Comparison of ENCODE assay signal across 24 cellular contexts in the genomic region with DNA sequence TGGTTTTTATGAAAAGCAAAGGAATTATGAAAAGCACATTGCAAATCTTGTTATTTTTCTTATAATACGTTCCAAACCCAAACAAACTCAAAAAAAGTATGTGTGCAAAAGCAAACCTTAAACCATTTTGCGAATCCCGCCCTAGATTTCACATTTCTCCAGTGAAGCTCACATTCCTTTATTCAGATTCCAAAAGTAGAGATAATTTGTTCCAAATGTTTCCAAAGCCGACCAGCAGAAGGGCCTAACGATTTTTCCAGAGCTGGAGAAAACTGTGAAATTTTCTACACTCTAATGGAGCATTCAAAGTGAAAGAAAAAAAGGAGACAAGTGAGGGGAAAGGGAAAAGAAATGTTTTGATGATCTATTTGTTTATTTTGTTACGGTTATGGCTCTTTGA.
DNase-seq lines count a peak whose midpoint lies in the region; ATAC-seq and TF ChIP-seq lines count a peak whose summit lies in the region.
"Had no signal": no experiment of that assay in that cellular context is flagged by ENCODE, and none has a peak within 500 bp of the region (broad histone marks: within the 10 kb centered on the region; RNA-seq: fewer than 3 reads in every experiment).

No MANE protein-coding gene starts in this region.

- no peaks in the 10 kb centered on the region for H3K9me3 Mint-ChIP-seq in chondrocyte (ENCODE audit: low read depth)
- H3K9me3 Mint-ChIP-seq: activated T-cell treated with anti-CD3 and anti-CD28 coated beads, Interleukin-2, amount 50 U/mL, for 24 hours; CD8-positive, alpha-beta memory T cell; neural progenitor cell; stimulated activated naive CD8-positive, alpha-beta T cell treated with anti-CD3 and anti-CD28 coated beads, Interleukin-15, amount 100 ng/mL, for 72 hours; T-helper 1 cell treated with Interleukin-12 subunit alpha and Interleukin-12 subunit beta and Interleukin-4 antibody, amounts not matched to agents 30 μg/mL and 1 μg/mL, for 36 hours had no signal

- no peaks in the 10 kb centered on the region for H3K9me2 ChIP-seq in hepatocyte (replicated peaks; ENCODE audit: insufficient read depth)

- H3K27ac ChIP-seq in hepatocyte (peak overlapping the region; percentile 59), skeletal muscle tissue (ENCODE audit: low read depth, low read length) (peak overlapping the region; percentile 73)
- H3K27ac ChIP-seq: neural progenitor cell had no signal

- H3K9me3 ChIP-seq in hepatocyte (ENCODE audit: low read depth) (no peaks in the 10 kb centered on the region), skeletal muscle tissue (ENCODE audit: control insufficient read depth in 3 of 3, low read length in 3 of 3) (no peaks in the 10 kb centered on the region)
- H3K9me3 ChIP-seq: HAP-1, lower lobe of right lung had no signal

- peak overlapping the region in 1 of 3 donors; percentile 10 for H3K9ac ChIP-seq in skeletal muscle tissue (ENCODE audit: low read depth in 1 of 3, low read length in 3 of 3)
- H3K9ac ChIP-seq: neural progenitor cell had no signal

- peaks cover 57% of the 10 kb centered on the region for H3K4me1 Mint-ChIP-seq in chondrocyte (ENCODE audit: low read depth)
- H3K4me1 Mint-ChIP-seq: CD8-positive, alpha-beta memory T cell; stimulated activated naive CD8-positive, alpha-beta T cell treated with anti-CD3 and anti-CD28 coated beads, Interleukin-15, amount 100 ng/mL, for 72 hours had no signal

- H3K36me3 Mint-ChIP-seq in chondrocyte (ENCODE audit: low read depth), result no peaks in the 10 kb centered on the region
- H3K36me3 Mint-ChIP-seq: CD8-positive, alpha-beta memory T cell; neural progenitor cell had no signal

- ATAC-seq in esophagus mucosa, result no peak
- ATAC-seq: lower lobe of right lung; stimulated activated naive CD8-positive, alpha-beta T cell treated with anti-CD3 and anti-CD28 coated beads, Interleukin-15, amount 100 ng/mL, for 72 hours had no signal

- peak overlapping the region; percentile 52 for H3K27ac Mint-ChIP-seq in chondrocyte (ENCODE audit: unreplicated experiment)
- H3K27ac Mint-ChIP-seq: activated T-cell treated with anti-CD3 and anti-CD28 coated beads, Interleukin-2, amount 50 U/mL, for 24 hours; CD8-positive, alpha-beta memory T cell; neural progenitor cell; progenitor cell of endocrine pancreas; stimulated activated naive CD8-positive, alpha-beta T cell treated with anti-CD3 and anti-CD28 coated beads, Interleukin-15, amount 100 ng/mL, for 72 hours; T-helper 1 cell treated with Interleukin-12 subunit alpha and Interleukin-12 subunit beta and Interleukin-4 antibody, amounts not matched to agents 30 μg/mL and 1 μg/mL, for 36 hours had no signal

- no peaks in the 10 kb centered on the region for H3K27me3 Mint-ChIP-seq in chondrocyte (ENCODE audit: low read depth)

- no peak overlapping the region for H3K4me3 Mint-ChIP-seq in chondrocyte (ENCODE audit: unreplicated experiment)
- H3K4me3 Mint-ChIP-seq: activated T-cell treated with anti-CD3 and anti-CD28 coated beads, Interleukin-2, amount 50 U/mL, for 24 hours; CD8-positive, alpha-beta memory T cell; neural progenitor cell; stimulated activated naive CD8-positive, alpha-beta T cell treated with anti-CD3 and anti-CD28 coated beads, Interleukin-15, amount 100 ng/mL, for 72 hours; T-helper 1 cell treated with Interleukin-12 subunit alpha and Interleukin-12 subunit beta and Interleukin-4 antibody, amounts not matched to agents 30 μg/mL and 1 μg/mL, for 36 hours had no signal

- 71% methylated on average over 6 of the region's 6 CpGs for WGBS in hepatocyte (ENCODE audit: low lambda C conversion rate, missing lambda C conversion rate)

- TF ChIP-seq CTCF in chondrocyte (IDR thresholded peaks at IDR 0.05) (peak; percentile 10), hepatocyte (IDR thresholded peaks at IDR 0.05; ENCODE audit: poor library complexity) (no peak)

- H3K4me2 ChIP-seq in hepatocyte, result no peak overlapping the region
- H3K4me2 ChIP-seq: neural progenitor cell had no signal

- H3K4me1 ChIP-seq in hepatocyte (ENCODE audit: insufficient read depth), result peaks cover 12% of the 10 kb centered on the region
- H3K4me1 ChIP-seq in skeletal muscle tissue (ENCODE audit: control insufficient read depth in 3 of 3, insufficient read depth in 3 of 3, low read length in 3 of 3), result peaks cover 58 to 74% (median 70%) of the 10 kb centered on the region in 3 donors
- H3K4me1 ChIP-seq: HAP-1 had no signal

- no peaks in the 10 kb centered on the region for H3K79me2 ChIP-seq in hepatocyte

- H3K27me3 ChIP-seq in hepatocyte (no peaks in the 10 kb centered on the region), skeletal muscle tissue (ENCODE audit: control insufficient read depth in 3 of 3, insufficient read depth in 3 of 3, low read length in 3 of 3) (no peaks in the 10 kb centered on the region)
- H3K27me3 ChIP-seq: neural progenitor cell had no signal

- DNase-seq in GM03348 (ENCODE audit: low spot score), result peak; percentile 56
- no peak for DNase-seq in chondrocyte (ENCODE audit: low spot score)
- no peak for DNase-seq in hepatocyte (ENCODE audit: low spot score)
- no peak for DNase-seq in NCI-H128 (lab: John Stamatoyannopoulos, UW; ENCODE audit: unreplicated experiment)
- no peak for DNase-seq in NAMALWA (ENCODE audit: low spot score)
- no peak for DNase-seq in putamen (ENCODE audit: low spot score)
- DNase-seq: activated T-cell treated with anti-CD3 and anti-CD28 coated beads, Interleukin-2, amount 50 U/mL, for 24 hours; AML-193; CD8-positive, alpha-beta memory T cell; cortex of kidney; GDM1; islet precursor cell; lower lobe of right lung; NCI-H1048; NCI-H1930; NCI-H526; stimulated activated naive CD8-positive, alpha-beta T cell treated with anti-CD3 and anti-CD28 coated beads, Interleukin-15, amount 100 ng/mL, for 72 hours; trophoblast cell had no signal

- no peak overlapping the region for H2AFZ ChIP-seq in hepatocyte

- H3K36me3 ChIP-seq in hepatocyte (replicated peaks; ENCODE audit: insufficient read depth, low read depth) (no peaks in the 10 kb centered on the region), skeletal muscle tissue (ENCODE audit: control insufficient read depth in 3 of 3, insufficient read depth in 3 of 3, low read length in 3 of 3) (no peaks in the 10 kb centered on the region)
- H3K36me3 ChIP-seq: HAP-1, lower lobe of right lung, neural progenitor cell had no signal

- H4K20me1 ChIP-seq in hepatocyte (ENCODE audit: insufficient read depth, poor library complexity, severe bottlenecking), result no peaks in the 10 kb centered on the region

- no peak overlapping the region for H3K4me3 ChIP-seq in hepatocyte
- no peak overlapping the region for H3K4me3 ChIP-seq in skeletal muscle tissue (ENCODE audit: low read length in 3 of 3)
- H3K4me3 ChIP-seq: HAP-1, lower lobe of right lung, neural progenitor cell had no signal
